Comparison of ENCODE assay signal across 8 cellular contexts in the genomic region with DNA sequence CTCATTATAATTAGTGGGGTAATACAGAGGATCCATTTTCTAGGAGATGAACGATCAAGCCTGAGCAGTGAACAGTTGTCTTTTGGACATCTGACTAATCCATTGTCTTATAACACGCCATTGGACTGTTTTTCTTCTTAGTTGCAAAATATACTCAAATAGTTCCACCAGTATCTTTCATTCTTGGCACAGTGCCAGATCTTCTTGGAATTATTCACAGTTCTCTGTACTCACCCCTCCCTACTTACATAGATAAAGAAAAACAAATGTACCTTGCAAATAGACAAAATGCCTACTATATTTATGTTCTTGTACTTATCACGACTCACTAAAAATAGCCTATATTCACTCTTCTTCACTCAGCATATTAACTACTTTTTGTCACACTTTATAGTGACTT. TPM values are rescaled to one million over a fixed set of nuclear protein-coding genes. Genes with fewer than 3 reads are reported as not detected.
A peak's percentile ranks its signal among the peaks of the same experiment; 100 is the strongest.
DNase-seq lines count a peak whose midpoint lies in the region; ATAC-seq and TF ChIP-seq lines count a peak whose summit lies in the region.
"Had no signal": no experiment of that assay in that cellular context is flagged by ENCODE, and none has a peak within 500 bp of the region (broad histone marks: within the 10 kb centered on the region; RNA-seq: fewer than 3 reads in every experiment).

No MANE protein-coding gene starts in this region.

- H3K27me3 ChIP-seq in cardiac muscle cell (no peaks in the 10 kb centered on the region), subcutaneous abdominal adipose tissue (ENCODE audit: control insufficient read depth in 5 of 5, insufficient read depth in 4 of 5, low read length in 5 of 5) (no peaks in the 10 kb centered on the region)

- ATAC-seq in left cardiac atrium = no peak
- ATAC-seq in HG03469 (IDR thresholded peaks at IDR 0.05; ENCODE audit: unreplicated experiment) = no peak

- no peaks in the 10 kb centered on the region for H3K9me3 ChIP-seq in cardiac muscle cell (ENCODE audit: low read depth)
- H3K9me3 ChIP-seq in subcutaneous abdominal adipose tissue (ENCODE audit: control insufficient read depth in 5 of 5, low read length in 5 of 5) = no peaks in the 10 kb centered on the region

- DNase-seq in cardiac muscle cell (ENCODE audit: low read depth in 1 of 2, low spot score in 1 of 2) (peak; percentile 21 to 91), left cardiac atrium (no peak), dedifferentiated amniotic fluid mesenchymal stem cell (ENCODE audit: extremely low spot score) (peak; percentile 68)
- DNase-seq in activated CD4-positive, CD25-positive, alpha-beta regulatory T cell (lab: John Stamatoyannopoulos, UW) = no peak
- DNase-seq: midbrain, NCI-H526 had no signal

- H3K9ac ChIP-seq in subcutaneous abdominal adipose tissue (ENCODE audit: low read length in 5 of 5) = peak overlapping the region in 1 of 5 donors; percentile 4

- no peaks in the 10 kb centered on the region for H3K36me3 ChIP-seq in cardiac muscle cell
- H3K36me3 ChIP-seq in subcutaneous abdominal adipose tissue (ENCODE audit: control insufficient read depth in 5 of 5, insufficient read depth in 5 of 5, low read length in 5 of 5) = no peaks in the 10 kb centered on the region

- H3K4me1 ChIP-seq in cardiac muscle cell (ENCODE audit: low read depth) (peaks cover 3% of the 10 kb centered on the region), subcutaneous abdominal adipose tissue (ENCODE audit: control insufficient read depth in 5 of 5, insufficient read depth in 5 of 5, low read length in 5 of 5) (peaks cover 0 to 29% (median 21%) of the 10 kb centered on the region in 5 donors)

- TF ChIP-seq CTCF in cardiac muscle cell (IDR thresholded peaks at IDR 0.05; ENCODE audit: low read depth, low read length) = no peak

- intact Hi-C loops in left cardiac atrium (cut with DNase I) = no loop called here

- no peak overlapping the region for H3K27ac ChIP-seq in cardiac muscle cell
- H3K27ac ChIP-seq in subcutaneous abdominal adipose tissue (ENCODE audit: low read depth, low read length) = peak overlapping the region; percentile 49

- H3K4me3 ChIP-seq in cardiac muscle cell = no peak overlapping the region
- H3K4me3 ChIP-seq in subcutaneous abdominal adipose tissue (ENCODE audit: low read depth in 1 of 5, low read length in 5 of 5) = no peak overlapping the region

RNA-seq across cellular contexts. Expression of a gene that starts 3.8 kb away (rescaled TPM):
- total RNA-seq in cardiac muscle cell = 2.3 and 3.3 TPM in 2 replicates
- 3.1 and 5.3 TPM in 2 replicates for polyA plus RNA-seq in cardiac muscle cell
- 1 to 10 TPM; 2.2 to 2.5 TPM for total RNA-seq in left cardiac atrium

RNA-seq across cellular contexts. Expression of a gene that starts 4.0 kb away (rescaled TPM):
- 62.2 and 90.7 TPM in 2 replicates for total RNA-seq in cardiac muscle cell
- 34.7 and 35.7 TPM in 2 replicates for polyA plus RNA-seq in cardiac muscle cell
- total RNA-seq in left cardiac atrium = 10 to 100 TPM; 24.8 to 27.1 TPM

RNA-seq across cellular contexts. Expression of a gene that starts 16.9 kb away (rescaled TPM):
- total RNA-seq in cardiac muscle cell = 60.4 and 63.9 TPM in 2 replicates
- polyA plus RNA-seq in cardiac muscle cell = 163 TPM in 2 replicates
- total RNA-seq in left cardiac atrium = 10 to 100 TPM; 72.0 to 78.8 TPM

RNA-seq across cellular contexts. Expression of a gene that starts 26.9 kb away (rescaled TPM):
- total RNA-seq in cardiac muscle cell (37.2 and 56.2 TPM in 2 replicates), left cardiac atrium (10 to 100 TPM in 1 of 2 donors, 1 to 10 TPM in 1; 6.5 to 12.0 TPM)
- polyA plus RNA-seq in cardiac muscle cell = 21.3 and 30.7 TPM in 2 replicates

RNA-seq across cellular contexts. Expression of a gene that starts 57.7 kb away (rescaled TPM):
- total RNA-seq in cardiac muscle cell (56.8 and 117 TPM in 2 replicates), left cardiac atrium (10 to 100 TPM; 23.9 to 30.9 TPM)
- 83.2 and 120 TPM in 2 replicates for polyA plus RNA-seq in cardiac muscle cell

Comparison
In these comparisons a context has a peak if more than half of its experiments do, and no peak if none do; other contexts are left out.
1. DNase-seq: peak in cardiac muscle cell (2 of 2) and dedifferentiated amniotic fluid mesenchymal stem cell (single experiment); none in left cardiac atrium (single experiment) and activated CD4-positive, CD25-positive, alpha-beta regulatory T cell (0 of 4).